In genomic region chr1:118304722-118305344, GRCh38 we compare ENCODE assay signal across 11 cellular contexts.
DNase-seq lines count a peak whose midpoint lies in the region; ATAC-seq and TF ChIP-seq lines count a peak whose summit lies in the region.
"Had no signal": no experiment of that assay in that cellular context is flagged by ENCODE, and none has a peak within 500 bp of the region (broad histone marks: within the 10 kb centered on the region; RNA-seq: fewer than 3 reads in every experiment).

No MANE protein-coding gene starts in this region.

- no peak overlapping the region for H3K4me2 ChIP-seq in fibroblast of lung (ENCODE audit: extremely low read depth, insufficient read depth, low read length)

- H3K27me3 ChIP-seq in fibroblast of lung (ENCODE audit: control insufficient read depth, insufficient read depth, low read length) (no peaks in the 10 kb centered on the region), uterus (no peaks in the 10 kb centered on the region)

- H3K27ac ChIP-seq in fibroblast of lung (ENCODE audit: insufficient read depth, low read length) (no peak overlapping the region), uterus (no peak overlapping the region)

- H2AFZ ChIP-seq in fibroblast of lung (ENCODE audit: low read length): no peak overlapping the region

- H3K9me3 ChIP-seq in fibroblast of lung (ENCODE audit: control insufficient read depth, insufficient read depth, low read depth, low read length): no peaks in the 10 kb centered on the region
- no peaks in the 10 kb centered on the region for H3K9me3 ChIP-seq in uterus

- no peak overlapping the region for H3K9ac ChIP-seq in fibroblast of lung (ENCODE audit: insufficient read depth, low read length)

- no peaks in the 10 kb centered on the region for H3K79me2 ChIP-seq in fibroblast of lung (ENCODE audit: control insufficient read depth, insufficient read depth, low read length)

- ATAC-seq in sciatic nerve (peak; percentile 70), GM19467 (IDR thresholded peaks at IDR 0.05; ENCODE audit: unreplicated experiment) (no peak), HG02571 (IDR thresholded peaks at IDR 0.05; ENCODE audit: unreplicated experiment) (no peak)

- H3K36me3 ChIP-seq in fibroblast of lung (ENCODE audit: control insufficient read depth, insufficient read depth, low read length): no peaks in the 10 kb centered on the region
- H3K36me3 ChIP-seq in uterus: no peaks in the 10 kb centered on the region

- TF ChIP-seq POLR2A in uterus (IDR thresholded peaks at IDR 0.05): no peak

- TF ChIP-seq CTCF in GM12874 (IDR thresholded peaks at IDR 0.05; ENCODE audit: insufficient read depth, low read depth, low read length) (peak; percentile 40; the same call in 1 of the 2 replicates), fibroblast of lung (conservative IDR thresholded peaks at IDR 0.05 in 1 of 2, IDR thresholded peaks at IDR 0.05 in 1 of 2; ENCODE audit: low read depth in 1 of 2, low read length in 2 of 2) (peak; percentile 61 to 64), uterus (IDR thresholded peaks at IDR 0.05) (no peak)

- no peak overlapping the region for H3K4me3 ChIP-seq in fibroblast of lung (replicated peaks in 1 of 4; ENCODE audit: control extremely low read depth in 1 of 4, insufficient read depth in 1 of 4, low read depth in 3 of 4, low read length in 4 of 4)
- H3K4me3 ChIP-seq in uterus: no peak overlapping the region

- H3K4me1 ChIP-seq in fibroblast of lung (ENCODE audit: control insufficient read depth, extremely low read depth, insufficient read depth, low read length): no peaks in the 10 kb centered on the region
- H3K4me1 ChIP-seq in uterus: no peaks in the 10 kb centered on the region

- peak; percentile 22 for DNase-seq in NCI-H748 treated with DMSO at 0.1 percent for 48 hours (lab: John Stamatoyannopoulos, UW)
- peak; percentile 15 to 18 for DNase-seq in fibroblast of lung (ENCODE audit: low read depth in 2 of 2)
- no peak for DNase-seq in sciatic nerve (ENCODE audit: low spot score)
- DNase-seq in uterus: no peak
- DNase-seq in NCI-H128 (lab: John Stamatoyannopoulos, UW; ENCODE audit: unreplicated experiment): no peak
- DNase-seq: effector CD8-positive, alpha-beta T cell; NCI-H1105 treated with DMSO at 0.1 percent for 48 hours; stimulated activated naive CD4-positive, alpha-beta T cell had no signal

- H4K20me1 ChIP-seq in fibroblast of lung (ENCODE audit: control insufficient read depth, extremely low read depth, insufficient read depth, low read length): no peaks in the 10 kb centered on the region

- intact Hi-C loops in sciatic nerve (cut with DNase I) (no loop called here), uterus (cut with DNase I; ENCODE audit: low total_unique reads) (no loop called here)

Comparison
In these comparisons a context has a peak if more than half of its experiments do, and no peak if none do; other contexts are left out.
1. CTCF ChIP-seq: peak in GM12874 (single experiment) and fibroblast of lung (2 of 2); none in uterus (0 of 4).
2. DNase-seq: peak in NCI-H748 treated with DMSO at 0.1 percent for 48 hours (single experiment) and fibroblast of lung (2 of 2); none in sciatic nerve (single experiment), uterus (0 of 2) and NCI-H128 (single experiment).